14 cellular contexts compared by ENCODE assay signal in genomic region chr2:98505991-98506664, GRCh38.
DNase-seq lines count a peak whose midpoint lies in the region; ATAC-seq and TF ChIP-seq lines count a peak whose summit lies in the region.
"Had no signal": no experiment of that assay in that cellular context is flagged by ENCODE, and none has a peak within 500 bp of the region (broad histone marks: within the 10 kb centered on the region; RNA-seq: fewer than 3 reads in every experiment).

No MANE protein-coding gene starts in this region.

- H3K27ac ChIP-seq in left lung = peak overlapping the region; percentile 67 to 90
- peak overlapping the region; percentile 73 for H3K27ac ChIP-seq in suprapubic skin

- peak overlapping the region; percentile 48 for H3K27ac Mint-ChIP-seq in activated CD4-positive, alpha-beta T cell treated with anti-CD3 and anti-CD28 coated beads, Interleukin-2, amount 10 ng/mL, durations not matched to agents 24 days and 14 days
- peak overlapping the region; percentile 40 for H3K27ac Mint-ChIP-seq in activated CD4-positive, alpha-beta memory T cell treated with anti-CD3 and anti-CD28 coated beads for 36 hours

- H3K4me1 Mint-ChIP-seq in activated CD4-positive, alpha-beta T cell treated with anti-CD3 and anti-CD28 coated beads, Interleukin-2, amount 10 ng/mL, durations not matched to agents 24 days and 14 days = peaks cover 77% of the 10 kb centered on the region
- peaks cover 90% of the 10 kb centered on the region for H3K4me1 Mint-ChIP-seq in activated CD4-positive, alpha-beta memory T cell treated with anti-CD3 and anti-CD28 coated beads for 36 hours (ENCODE audit: low read depth)

- intact Hi-C loops in activated CD4-positive, alpha-beta T cell treated with anti-CD3 and anti-CD28 coated beads, Interleukin-2, amount 10 ng/mL, durations not matched to agents 24 days and 14 days (cut with micrococcal nuclease) = loop anchor here (2.0 to 5.0 kb wide), 2 partner anchors 17 to 46 kb away; no protein-coding TSS in a partner anchor
- intact Hi-C loops in activated CD4-positive, alpha-beta memory T cell treated with anti-CD3 and anti-CD28 coated beads for 36 hours (cut with micrococcal nuclease) = loop anchor here (2.0 kb wide), 1 partner anchor 37 kb away; no protein-coding TSS in a partner anchor
- intact Hi-C loops in left lung (cut with DNase I) = no loop called here

- 84% methylated on average over 6 of the region's 6 CpGs for WGBS in suprapubic skin

- CTCF ChIA-PET in activated CD4-positive, alpha-beta memory T cell treated with anti-CD3 and anti-CD28 coated beads for 36 hours (lab: Charles Lee) = interaction anchor here (1.5 to 4.4 kb wide), 3 partner anchors 19 to 92 kb away, joined by 6 to 29 read pairs (median 8); no protein-coding TSS in a partner anchor

- H3K4me3 Mint-ChIP-seq in activated CD4-positive, alpha-beta T cell treated with anti-CD3 and anti-CD28 coated beads, Interleukin-2, amount 10 ng/mL, durations not matched to agents 24 days and 14 days = no peak overlapping the region
- no peak overlapping the region for H3K4me3 Mint-ChIP-seq in activated CD4-positive, alpha-beta memory T cell treated with anti-CD3 and anti-CD28 coated beads for 36 hours

- TF ChIP-seq CTCF in left lung (IDR thresholded peaks at IDR 0.05) (no peak), suprapubic skin (IDR thresholded peaks at IDR 0.05) (no peak)

- H3K4me3 ChIP-seq in left lung (no peak overlapping the region), suprapubic skin (no peak overlapping the region)
- H3K4me3 ChIP-seq: heart left ventricle had no signal

- POLR2A ChIA-PET in activated CD4-positive, alpha-beta memory T cell treated with anti-CD3 and anti-CD28 coated beads for 36 hours (lab: Charles Lee) = no interaction called here

- H3K36me3 Mint-ChIP-seq in activated CD4-positive, alpha-beta T cell treated with anti-CD3 and anti-CD28 coated beads, Interleukin-2, amount 10 ng/mL, durations not matched to agents 24 days and 14 days (ENCODE audit: low read depth) = peaks cover 26% of the 10 kb centered on the region
- no peaks in the 10 kb centered on the region for H3K36me3 Mint-ChIP-seq in activated CD4-positive, alpha-beta memory T cell treated with anti-CD3 and anti-CD28 coated beads for 36 hours

- no peaks in the 10 kb centered on the region for H3K9me3 Mint-ChIP-seq in activated CD4-positive, alpha-beta T cell treated with anti-CD3 and anti-CD28 coated beads, Interleukin-2, amount 10 ng/mL, durations not matched to agents 24 days and 14 days
- no peaks in the 10 kb centered on the region for H3K9me3 Mint-ChIP-seq in activated CD4-positive, alpha-beta memory T cell treated with anti-CD3 and anti-CD28 coated beads for 36 hours

- H3K36me3 ChIP-seq in left lung (no peaks in the 10 kb centered on the region), suprapubic skin (no peaks in the 10 kb centered on the region)

- H3K4me1 ChIP-seq in left lung = peaks cover 37 to 74% of the 10 kb centered on the region in 2 donors
- H3K4me1 ChIP-seq in suprapubic skin = peaks cover 47% of the 10 kb centered on the region

- H3K9me3 ChIP-seq in left lung (no peaks in the 10 kb centered on the region), suprapubic skin (no peaks in the 10 kb centered on the region)
- H3K9me3 ChIP-seq: heart left ventricle had no signal

- peak; percentile 5 for ATAC-seq in left lung
- ATAC-seq in HG03108 (IDR thresholded peaks at IDR 0.05; ENCODE audit: unreplicated experiment) = no peak
- ATAC-seq: HepG2 had no signal

- H3K27me3 ChIP-seq in left lung (no peaks in the 10 kb centered on the region), suprapubic skin (no peaks in the 10 kb centered on the region)
- H3K27me3 ChIP-seq: heart left ventricle had no signal

- no peaks in the 10 kb centered on the region for H3K27me3 Mint-ChIP-seq in activated CD4-positive, alpha-beta T cell treated with anti-CD3 and anti-CD28 coated beads, Interleukin-2, amount 10 ng/mL, durations not matched to agents 24 days and 14 days
- no peaks in the 10 kb centered on the region for H3K27me3 Mint-ChIP-seq in activated CD4-positive, alpha-beta memory T cell treated with anti-CD3 and anti-CD28 coated beads for 36 hours

- TF ChIP-seq EP300 in suprapubic skin (IDR thresholded peaks at IDR 0.05) = no peak

- no peak for TF ChIP-seq POLR2A in suprapubic skin (IDR thresholded peaks at IDR 0.05)

- DNase-seq in activated CD4-positive, alpha-beta T cell treated with anti-CD3 and anti-CD28 coated beads, Interleukin-2, amount 10 ng/mL, durations not matched to agents 24 days and 14 days = no peak
- DNase-seq in activated CD4-positive, alpha-beta T cell treated with anti-CD3 and anti-CD28 coated beads for 48 hours = no peak
- no peak for DNase-seq in activated CD4-positive, alpha-beta memory T cell treated with anti-CD3 and anti-CD28 coated beads for 36 hours
- no peak for DNase-seq in left lung
- DNase-seq in suprapubic skin (ENCODE audit: low spot score in 2 of 2) = no peak
- no peak for DNase-seq in HuH-7.5 (ENCODE audit: low spot score)
- DNase-seq in pons (ENCODE audit: low spot score) = no peak
- DNase-seq: DMS79; effector CD8-positive, alpha-beta T cell; H7; NCI-H2081 had no signal

Comparison
In these comparisons a context has a peak if more than half of its experiments do, and no peak if none do; other contexts are left out.
1. intact Hi-C loops: an anchor here in activated CD4-positive, alpha-beta T cell treated with anti-CD3 and anti-CD28 coated beads, Interleukin-2, amount 10 ng/mL, durations not matched to agents 24 days and 14 days (2.0 to 5.0 kb wide) and activated CD4-positive, alpha-beta memory T cell treated with anti-CD3 and anti-CD28 coated beads for 36 hours (2.0 kb wide); none called in left lung.